ENCODE assay signal across 8 cellular contexts in genomic region chr13:28493740-28494536, GRCh38.
DNase-seq lines count a peak whose midpoint lies in the region; ATAC-seq, FAIRE-seq and TF ChIP-seq lines count a peak whose summit lies in the region.

No MANE protein-coding gene starts in this region.

- POLR2A ChIA-PET in HEK293T (lab: Yijun Ruan, JAX), result no interaction called here

- H3K27ac ChIP-seq in coronary artery, result peak overlapping the region in 1 of 2 donors; percentile 68

- no peak overlapping the region for H3K27ac Mint-ChIP-seq in nephron progenitor cell

- DNase-seq in AG10803 (ENCODE audit: low read depth), result no peak
- DNase-seq in HEK293T (ENCODE audit: extremely low spot score), result peak; percentile 28
- no peak for DNase-seq in coronary artery (ENCODE audit: low spot score)
- DNase-seq in nephron progenitor cell, result peak; percentile 56
- no peak for DNase-seq in NCI-H774 (lab: John Stamatoyannopoulos, UW)
- no peak for DNase-seq in D721Med (ENCODE audit: insufficient read length, low spot score)
- no peak for DNase-seq in NCI-H446 treated with DMSO at 0.1 percent for 48 hours (lab: John Stamatoyannopoulos, UW)

- H3K4me3 ChIP-seq in AG10803 (ENCODE audit: low read length), result peak overlapping the region; percentile 57
- H3K4me3 ChIP-seq in coronary artery, result peak overlapping the region; percentile 76

- ATAC-seq in HG03175 (IDR thresholded peaks at IDR 0.05; ENCODE audit: unreplicated experiment), result no peak

- H3K4me1 Mint-ChIP-seq in nephron progenitor cell, result peaks cover 46% of the 10 kb centered on the region

- TF ChIP-seq CTCF in AG10803 (conservative IDR thresholded peaks at IDR 0.05; ENCODE audit: low read length) (no peak), coronary artery (IDR thresholded peaks at IDR 0.05) (no peak), nephron progenitor cell (IDR thresholded peaks at IDR 0.05) (no peak), D721Med (IDR thresholded peaks at IDR 0.05; ENCODE audit: insufficient read depth, missing control alignments) (no peak)

- CTCF ChIA-PET in HEK293T (lab: Yijun Ruan, JAX), result no interaction called here

- peaks cover 83% of the 10 kb centered on the region for H3K27me3 Mint-ChIP-seq in nephron progenitor cell (ENCODE audit: low read depth, poor library complexity)

- H3K9me3 Mint-ChIP-seq in nephron progenitor cell, result no peaks in the 10 kb centered on the region

- FAIRE-seq in D721Med (lab: Jason Lieb, UNC), result no peak

- no peaks in the 10 kb centered on the region for H3K36me3 Mint-ChIP-seq in nephron progenitor cell (ENCODE audit: low read depth)

- peak overlapping the region; percentile 83 for H3K4me3 Mint-ChIP-seq in nephron progenitor cell

TF ChIP-seq in HEK293T, 16 proteins besides CTCF, POLR2A, EP300 and RAD21:
- TF ChIP-seq NFRKB (IDR thresholded peaks at IDR 0.05), result no peak
- no peak for TF ChIP-seq PKNOX1 (IDR thresholded peaks at IDR 0.05)
- TF ChIP-seq LEF1 (IDR thresholded peaks at IDR 0.05; ENCODE audit: borderline replicate concordance), result no peak
- TF ChIP-seq HDGF (IDR thresholded peaks at IDR 0.05; ENCODE audit: borderline replicate concordance), result no peak
- no peak for TF ChIP-seq FOXK2 (IDR thresholded peaks at IDR 0.05)
- TF ChIP-seq ZNF384 (IDR thresholded peaks at IDR 0.05), result no peak
- TF ChIP-seq ELF4 (IDR thresholded peaks at IDR 0.05), result no peak
- no peak for TF ChIP-seq ARNT (IDR thresholded peaks at IDR 0.05)
- TF ChIP-seq BHLHE40 (IDR thresholded peaks at IDR 0.05; ENCODE audit: borderline replicate concordance), result no peak
- TF ChIP-seq SP1 (IDR thresholded peaks at IDR 0.05), result no peak
- TF ChIP-seq L3MBTL2 (conservative IDR thresholded peaks at IDR 0.05), result no peak
- TF ChIP-seq FOXA1 (IDR thresholded peaks at IDR 0.05), result no peak
- TF ChIP-seq SUZ12 (IDR thresholded peaks at IDR 0.05), result no peak
- no peak for TF ChIP-seq CTBP1 (IDR thresholded peaks at IDR 0.05; ENCODE audit: borderline replicate concordance)
- TF ChIP-seq FOXM1 (IDR thresholded peaks at IDR 0.05; ENCODE audit: borderline replicate concordance), result no peak
- TF ChIP-seq TARDBP (IDR thresholded peaks at IDR 0.05), result no peak

Comparison
In these comparisons a context has a peak if more than half of its experiments do, and no peak if none do; other contexts are left out.
1. DNase-seq: peak in HEK293T (single experiment) and nephron progenitor cell (single experiment); none in AG10803 (single experiment), coronary artery (single experiment), NCI-H774 (single experiment), D721Med (single experiment) and NCI-H446 treated with DMSO at 0.1 percent for 48 hours (single experiment).